In the genomic region with DNA sequence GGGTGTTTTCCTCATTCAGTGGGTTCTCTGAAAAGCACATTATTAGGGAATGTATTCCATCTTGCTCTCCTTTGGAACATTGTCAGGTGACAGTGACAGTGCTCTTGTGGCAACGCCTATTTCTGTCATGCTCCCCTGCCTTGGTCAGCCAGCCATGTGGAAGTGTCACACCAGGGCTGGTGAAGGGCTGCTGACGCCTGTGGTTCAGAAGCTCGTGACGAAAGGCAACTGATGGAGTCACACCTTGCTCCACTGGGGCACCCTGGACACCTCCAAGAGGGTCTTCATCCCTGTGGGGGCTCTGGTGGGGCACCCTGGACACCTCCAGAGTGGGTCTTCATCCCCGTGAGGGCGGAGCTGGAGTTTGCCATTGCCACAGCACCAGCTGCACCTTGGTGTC, we compare ENCODE assay signal across 11 cellular contexts.
DNase-seq lines count a peak whose midpoint lies in the region; ATAC-seq lines count a peak whose summit lies in the region.
"Had no signal": no experiment of that assay in that cellular context is flagged by ENCODE, and none has a peak within 500 bp of the region (broad histone marks: within the 10 kb centered on the region; RNA-seq: fewer than 3 reads in every experiment).

No MANE protein-coding gene starts in this region.

- POLR2A ChIA-PET in activated CD4-positive, alpha-beta T cell treated with anti-CD3 and anti-CD28 coated beads, Interleukin-2, amount 10 ng/mL, durations not matched to agents 7 days and 5 days (lab: Charles Lee) = no interaction called here
- POLR2A ChIA-PET in activated naive CD8-positive, alpha-beta T cell treated with anti-CD3 and anti-CD28 coated beads, Interleukin-2, amount 10 ng/mL, durations not matched to agents 7 days and 5 days (lab: Charles Lee) = interaction anchor here (0.5 to 1.4 kb wide), 3 partner anchors 58 to 133 kb away, joined by 3 to 4 read pairs (median 3); no protein-coding TSS in a partner anchor

- H2BK12ac ChIP-seq in mesenchymal stem cell (ENCODE audit: low read length in 2 of 2) = no peak overlapping the region

- no peak overlapping the region for H3K4me3 ChIP-seq in mesenchymal stem cell (ENCODE audit: insufficient read depth in 1 of 2, low read depth in 1 of 2, low read length in 2 of 2)
- H3K4me3 ChIP-seq: A549, neural progenitor cell, thoracic aorta had no signal

- H3K36me3 ChIP-seq in mesenchymal stem cell (ENCODE audit: control insufficient read depth in 1 of 2, insufficient read depth in 2 of 2, low read depth in 1 of 2, low read length in 2 of 2) = peaks cover 30 to 39% of the 10 kb centered on the region in 2 experiments
- H3K36me3 ChIP-seq: neural progenitor cell had no signal

- no peaks in the 10 kb centered on the region for H3K27me3 ChIP-seq in mesenchymal stem cell (ENCODE audit: control insufficient read depth in 1 of 2, insufficient read depth in 1 of 2, low read length in 2 of 2)
- H3K27me3 ChIP-seq: neural progenitor cell had no signal

- DNase-seq in activated CD4-positive, alpha-beta T cell treated with anti-CD3 and anti-CD28 coated beads, Interleukin-2, amount 10 ng/mL, durations not matched to agents 7 days and 5 days = peak; percentile 6
- no peak for DNase-seq in activated CD4-positive, alpha-beta T cell treated with anti-CD3 and anti-CD28 coated beads, Interleukin-2, amount 50 U/mL, for 4 hours
- no peak for DNase-seq in activated naive CD8-positive, alpha-beta T cell treated with anti-CD3 and anti-CD28 coated beads, Interleukin-2, amount 10 ng/mL, durations not matched to agents 7 days and 5 days
- no peak for DNase-seq in mesenchymal stem cell
- DNase-seq in activated CD4-positive, alpha-beta T cell treated with anti-CD3 and anti-CD28 coated beads, Interleukin-2, amount 10 ng/mL, durations not matched to agents 24 days and 14 days = no peak
- DNase-seq in NCI-H1417 treated with DMSO at 0.1 percent for 48 hours (lab: John Stamatoyannopoulos, UW) = no peak

- H2BK15ac ChIP-seq in mesenchymal stem cell (ENCODE audit: low read depth, poor library complexity, severe bottlenecking) = no peak overlapping the region

- WGBS in mesenchymal stem cell = 99% methylated on average over 6 of the region's 6 CpGs

- no peak overlapping the region for H4K8ac ChIP-seq in mesenchymal stem cell (ENCODE audit: low read length)

- CTCF ChIA-PET in activated CD4-positive, alpha-beta T cell treated with anti-CD3 and anti-CD28 coated beads, Interleukin-2, amount 10 ng/mL, durations not matched to agents 7 days and 5 days (lab: Charles Lee) = interaction anchor here (0.8 to 2.8 kb wide), 6 partner anchors 11 to 102 kb away, joined by 3 to 13 read pairs (median 4); no protein-coding TSS in a partner anchor

- H3K14ac ChIP-seq in mesenchymal stem cell (ENCODE audit: low read length in 2 of 2) = no peak overlapping the region

- no peak overlapping the region for H2AFZ ChIP-seq in mesenchymal stem cell (ENCODE audit: low read depth, low read length)
- H2AFZ ChIP-seq: neural progenitor cell had no signal

- no peak overlapping the region for H4K91ac ChIP-seq in mesenchymal stem cell (ENCODE audit: low read length)

- no peak overlapping the region for H2AK5ac ChIP-seq in mesenchymal stem cell (ENCODE audit: low read length, severe bottlenecking)

- peaks cover 77% of the 10 kb centered on the region for H3K36me3 Mint-ChIP-seq in activated CD4-positive, alpha-beta T cell treated with anti-CD3 and anti-CD28 coated beads, Interleukin-2, amount 10 ng/mL, durations not matched to agents 7 days and 5 days (ENCODE audit: low read depth)
- H3K36me3 Mint-ChIP-seq in activated naive CD8-positive, alpha-beta T cell treated with anti-CD3 and anti-CD28 coated beads, Interleukin-2, amount 10 ng/mL, durations not matched to agents 7 days and 5 days = peaks cover 60% of the 10 kb centered on the region
- peaks cover 72% of the 10 kb centered on the region for H3K36me3 Mint-ChIP-seq in stimulated activated naive CD8-positive, alpha-beta T cell treated with anti-CD3 and anti-CD28 coated beads, Interleukin-15, Interleukin-2, amounts not matched to agents 100 ng/mL and 50 ng/mL, for 24 hours (ENCODE audit: low read depth)
- peaks cover 62% of the 10 kb centered on the region for H3K36me3 Mint-ChIP-seq in activated CD4-positive, alpha-beta T cell treated with anti-CD3 and anti-CD28 coated beads, Interleukin-2, amount 10 ng/mL, durations not matched to agents 24 days and 14 days (ENCODE audit: low read depth)

- no peak overlapping the region for H3K23ac ChIP-seq in mesenchymal stem cell (ENCODE audit: low read length in 2 of 2)

- no peak overlapping the region for H3K27ac ChIP-seq in mesenchymal stem cell (ENCODE audit: low read length, poor library complexity, severe bottlenecking)
- H3K27ac ChIP-seq: A549, neural progenitor cell, thoracic aorta had no signal

- H3K4me1 Mint-ChIP-seq in activated CD4-positive, alpha-beta T cell treated with anti-CD3 and anti-CD28 coated beads, Interleukin-2, amount 10 ng/mL, durations not matched to agents 7 days and 5 days = peaks cover 90% of the 10 kb centered on the region
- H3K4me1 Mint-ChIP-seq in activated naive CD8-positive, alpha-beta T cell treated with anti-CD3 and anti-CD28 coated beads, Interleukin-2, amount 10 ng/mL, durations not matched to agents 7 days and 5 days = peaks cover 65% of the 10 kb centered on the region
- peaks cover 95% of the 10 kb centered on the region for H3K4me1 Mint-ChIP-seq in stimulated activated naive CD8-positive, alpha-beta T cell treated with anti-CD3 and anti-CD28 coated beads, Interleukin-15, Interleukin-2, amounts not matched to agents 100 ng/mL and 50 ng/mL, for 24 hours (ENCODE audit: low read depth)
- peaks cover 59% of the 10 kb centered on the region for H3K4me1 Mint-ChIP-seq in activated CD4-positive, alpha-beta T cell treated with anti-CD3 and anti-CD28 coated beads, Interleukin-2, amount 10 ng/mL, durations not matched to agents 24 days and 14 days
- H3K4me1 Mint-ChIP-seq: neural progenitor cell had no signal

- no peak overlapping the region for H3K18ac ChIP-seq in mesenchymal stem cell (ENCODE audit: low read depth in 1 of 2, low read length in 2 of 2)

- no peaks in the 10 kb centered on the region for H3K9me3 Mint-ChIP-seq in activated CD4-positive, alpha-beta T cell treated with anti-CD3 and anti-CD28 coated beads, Interleukin-2, amount 10 ng/mL, durations not matched to agents 7 days and 5 days
- no peaks in the 10 kb centered on the region for H3K9me3 Mint-ChIP-seq in activated naive CD8-positive, alpha-beta T cell treated with anti-CD3 and anti-CD28 coated beads, Interleukin-2, amount 10 ng/mL, durations not matched to agents 7 days and 5 days
- no peaks in the 10 kb centered on the region for H3K9me3 Mint-ChIP-seq in stimulated activated naive CD8-positive, alpha-beta T cell treated with anti-CD3 and anti-CD28 coated beads, Interleukin-15, Interleukin-2, amounts not matched to agents 100 ng/mL and 50 ng/mL, for 24 hours
- no peaks in the 10 kb centered on the region for H3K9me3 Mint-ChIP-seq in activated CD4-positive, alpha-beta T cell treated with anti-CD3 and anti-CD28 coated beads, Interleukin-2, amount 10 ng/mL, durations not matched to agents 24 days and 14 days
- H3K9me3 Mint-ChIP-seq: neural progenitor cell had no signal

- no peak overlapping the region for H3K4ac ChIP-seq in mesenchymal stem cell (ENCODE audit: low read depth in 1 of 2, low read length in 2 of 2)

- no peak overlapping the region for H2BK5ac ChIP-seq in mesenchymal stem cell (ENCODE audit: low read depth, low read length, poor library complexity, severe bottlenecking)

- peak overlapping the region; percentile 78 for H3K27ac Mint-ChIP-seq in activated CD4-positive, alpha-beta T cell treated with anti-CD3 and anti-CD28 coated beads, Interleukin-2, amount 10 ng/mL, durations not matched to agents 7 days and 5 days
- peak overlapping the region; percentile 19 for H3K27ac Mint-ChIP-seq in activated naive CD8-positive, alpha-beta T cell treated with anti-CD3 and anti-CD28 coated beads, Interleukin-2, amount 10 ng/mL, durations not matched to agents 7 days and 5 days
- H3K27ac Mint-ChIP-seq in stimulated activated naive CD8-positive, alpha-beta T cell treated with anti-CD3 and anti-CD28 coated beads, Interleukin-15, Interleukin-2, amounts not matched to agents 100 ng/mL and 50 ng/mL, for 24 hours = peak overlapping the region; percentile 82
- H3K27ac Mint-ChIP-seq in activated CD4-positive, alpha-beta T cell treated with anti-CD3 and anti-CD28 coated beads, Interleukin-2, amount 10 ng/mL, durations not matched to agents 24 days and 14 days = no peak overlapping the region

- H3K4me1 ChIP-seq in mesenchymal stem cell (ENCODE audit: control insufficient read depth, insufficient read depth, low read depth, low read length) = peaks cover 2% of the 10 kb centered on the region
- H3K4me1 ChIP-seq: A549, neural progenitor cell had no signal

- intact Hi-C loops in activated CD4-positive, alpha-beta T cell treated with anti-CD3 and anti-CD28 coated beads, Interleukin-2, amount 10 ng/mL, durations not matched to agents 24 days and 14 days (cut with micrococcal nuclease) = no loop called here

- H3K27me3 Mint-ChIP-seq in activated CD4-positive, alpha-beta T cell treated with anti-CD3 and anti-CD28 coated beads, Interleukin-2, amount 10 ng/mL, durations not matched to agents 7 days and 5 days = no peaks in the 10 kb centered on the region
- no peaks in the 10 kb centered on the region for H3K27me3 Mint-ChIP-seq in activated naive CD8-positive, alpha-beta T cell treated with anti-CD3 and anti-CD28 coated beads, Interleukin-2, amount 10 ng/mL, durations not matched to agents 7 days and 5 days
- no peaks in the 10 kb centered on the region for H3K27me3 Mint-ChIP-seq in stimulated activated naive CD8-positive, alpha-beta T cell treated with anti-CD3 and anti-CD28 coated beads, Interleukin-15, Interleukin-2, amounts not matched to agents 100 ng/mL and 50 ng/mL, for 24 hours
- no peaks in the 10 kb centered on the region for H3K27me3 Mint-ChIP-seq in activated CD4-positive, alpha-beta T cell treated with anti-CD3 and anti-CD28 coated beads, Interleukin-2, amount 10 ng/mL, durations not matched to agents 24 days and 14 days

- peak; percentile 48 for ATAC-seq in HG02970 (IDR thresholded peaks at IDR 0.05; ENCODE audit: low FRiP score, unreplicated experiment)
- no peak for ATAC-seq in activated naive CD8-positive, alpha-beta T cell treated with anti-CD3 and anti-CD28 coated beads, Interleukin-2, amount 10 ng/mL, durations not matched to agents 7 days and 5 days (ENCODE audit: low read depth)
- ATAC-seq: A549 had no signal

- no peak overlapping the region for H3K4me3 Mint-ChIP-seq in activated CD4-positive, alpha-beta T cell treated with anti-CD3 and anti-CD28 coated beads, Interleukin-2, amount 10 ng/mL, durations not matched to agents 7 days and 5 days
- peak overlapping the region; percentile 26 for H3K4me3 Mint-ChIP-seq in activated naive CD8-positive, alpha-beta T cell treated with anti-CD3 and anti-CD28 coated beads, Interleukin-2, amount 10 ng/mL, durations not matched to agents 7 days and 5 days
- H3K4me3 Mint-ChIP-seq in stimulated activated naive CD8-positive, alpha-beta T cell treated with anti-CD3 and anti-CD28 coated beads, Interleukin-15, Interleukin-2, amounts not matched to agents 100 ng/mL and 50 ng/mL, for 24 hours = peak overlapping the region; percentile 37
- H3K4me3 Mint-ChIP-seq in activated CD4-positive, alpha-beta T cell treated with anti-CD3 and anti-CD28 coated beads, Interleukin-2, amount 10 ng/mL, durations not matched to agents 24 days and 14 days = no peak overlapping the region
- H3K4me3 Mint-ChIP-seq: neural progenitor cell had no signal

- H3K9me3 ChIP-seq in mesenchymal stem cell (ENCODE audit: control insufficient read depth, low read length) = peaks cover 7% of the 10 kb centered on the region
- H3K9me3 ChIP-seq: A549, thoracic aorta had no signal

- H3K9ac ChIP-seq in mesenchymal stem cell (ENCODE audit: low read length) = no peak overlapping the region
- H3K9ac ChIP-seq: neural progenitor cell had no signal

- H3K4me2 ChIP-seq in mesenchymal stem cell (ENCODE audit: low read length, poor library complexity, severe bottlenecking) = no peak overlapping the region
- H3K4me2 ChIP-seq: A549, neural progenitor cell had no signal

- H3K79me1 ChIP-seq in mesenchymal stem cell (replicated peaks; ENCODE audit: low read length, poor library complexity, severe bottlenecking) = peaks cover 4% of the 10 kb centered on the region

- H2BK120ac ChIP-seq in mesenchymal stem cell (ENCODE audit: low read depth, low read length) = no peak overlapping the region

Comparison
In these comparisons a context has a peak if more than half of its experiments do, and no peak if none do; other contexts are left out.
1. H3K4me3 Mint-ChIP-seq: peak in activated naive CD8-positive, alpha-beta T cell treated with anti-CD3 and anti-CD28 coated beads, Interleukin-2, amount 10 ng/mL, durations not matched to agents 7 days and 5 days (single experiment) and stimulated activated naive CD8-positive, alpha-beta T cell treated with anti-CD3 and anti-CD28 coated beads, Interleukin-15, Interleukin-2, amounts not matched to agents 100 ng/mL and 50 ng/mL, for 24 hours (single experiment); none in activated CD4-positive, alpha-beta T cell treated with anti-CD3 and anti-CD28 coated beads, Interleukin-2, amount 10 ng/mL, durations not matched to agents 7 days and 5 days (single experiment) and activated CD4-positive, alpha-beta T cell treated with anti-CD3 and anti-CD28 coated beads, Interleukin-2, amount 10 ng/mL, durations not matched to agents 24 days and 14 days (single experiment).